Comparison of ENCODE assay signal across 8 cellular contexts in genomic region chr18:80148316-80149199, GRCh38. TPM values are rescaled to one million over a fixed set of nuclear protein-coding genes. Genes with fewer than 3 reads are reported as not detected.
A peak's percentile ranks its signal among the peaks of the same experiment; 100 is the strongest.
DNase-seq lines count a peak whose midpoint lies in the region; ATAC-seq and TF ChIP-seq lines count a peak whose summit lies in the region.

No MANE protein-coding gene starts in this region.

- TF ChIP-seq CTCF in gastroesophageal sphincter (IDR thresholded peaks at IDR 0.05) (no peak), gastrocnemius medialis (IDR thresholded peaks at IDR 0.05 in 4 of 5, conservative IDR thresholded peaks at IDR 0.05 in 1 of 5) (no peak)

- no peak for TF ChIP-seq POLR2A in gastroesophageal sphincter (IDR thresholded peaks at IDR 0.05)
- TF ChIP-seq POLR2A in gastrocnemius medialis (IDR thresholded peaks at IDR 0.05): no peak

- H3K36me3 ChIP-seq in gastroesophageal sphincter (peaks cover 0 to 3% of the 10 kb centered on the region in 2 donors), gastrocnemius medialis (no peaks in the 10 kb centered on the region)

- H3K4me1 ChIP-seq in gastroesophageal sphincter: peaks cover 0 to 22% (median 0%) of the 10 kb centered on the region in 3 donors
- H3K4me1 ChIP-seq in gastrocnemius medialis: peaks cover 4 to 5% of the 10 kb centered on the region in 2 donors

- WGBS in gastroesophageal sphincter (ENCODE audit: low coverage in 1 of 2), 2 donors: 46 to 54% methylated on average over 20 to 31 of the region's 34 CpGs

- H3K4me1 Mint-ChIP-seq in T-cell: peaks cover 12 to 19% (median 15%) of the 10 kb centered on the region in 3 donors

- in situ Hi-C loops in gastrocnemius medialis (cut with MboI; ENCODE audit: low sequenced_read_pairs in 4 of 4): no loop called here

- CTCF ChIA-PET in T-cell (lab: Charles Lee): no interaction called here

- DNase-seq in Right ventricle myocardium inferior (ENCODE audit: missing footprints): peak; percentile 58
- no peak for DNase-seq in cardiac septum (ENCODE audit: low spot score)
- DNase-seq in T-cell: no peak
- DNase-seq in gastrocnemius medialis: no peak
- no peak for DNase-seq in NCI-H1105 treated with DMSO at 0.1 percent for 48 hours (lab: John Stamatoyannopoulos, UW)
- DNase-seq in KG1 (lab: John Stamatoyannopoulos, UW): no peak

- H3K36me3 Mint-ChIP-seq in T-cell: no peaks in the 10 kb centered on the region

- no peak for ATAC-seq in Right ventricle myocardium inferior
- no peak for ATAC-seq in T-cell (replicated peaks in 1 of 4)
- no peak for ATAC-seq in gastroesophageal sphincter
- no peak for ATAC-seq in gastrocnemius medialis
- ATAC-seq in HG03469 (IDR thresholded peaks at IDR 0.05; ENCODE audit: unreplicated experiment): no peak

- no peak overlapping the region for H3K27ac Mint-ChIP-seq in T-cell

- H3K9me3 Mint-ChIP-seq in T-cell: no peaks in the 10 kb centered on the region

- H3K4me3 ChIP-seq in gastroesophageal sphincter: peak overlapping the region; percentile 48 to 56
- peak overlapping the region; percentile 59 to 86 (median 65) for H3K4me3 ChIP-seq in gastrocnemius medialis

- H3K27me3 ChIP-seq in gastroesophageal sphincter (no peaks in the 10 kb centered on the region), gastrocnemius medialis (no peaks in the 10 kb centered on the region)

- intact Hi-C loops in Right ventricle myocardium inferior (cut with DNase I) (no loop called here), cardiac septum (cut with DNase I) (no loop called here), gastrocnemius medialis (cut with DNase I; ENCODE audit: low total_unique reads) (no loop called here)

- peak overlapping the region; percentile 80 to 87 (median 84) for H3K4me3 Mint-ChIP-seq in T-cell

- H3K27ac ChIP-seq in gastroesophageal sphincter (peak overlapping the region in 3 of 4 donors; percentile 27 to 71 (median 51)), gastrocnemius medialis (peak overlapping the region in 1 of 4 donors; percentile 4)

- POLR2A ChIA-PET in T-cell (lab: Charles Lee): no interaction called here

- TF ChIP-seq EP300 in gastroesophageal sphincter (IDR thresholded peaks at IDR 0.05): no peak

- H3K9me3 ChIP-seq in gastroesophageal sphincter (no peaks in the 10 kb centered on the region), gastrocnemius medialis (no peaks in the 10 kb centered on the region)

- peaks cover 10 to 17% of the 10 kb centered on the region in 2 donors for H3K27me3 Mint-ChIP-seq in T-cell

RNA-seq across cellular contexts. Expression of gene ADNP2, which starts 39.5 kb away (rescaled TPM):
- total RNA-seq in Right ventricle myocardium inferior: 7.4 TPM
- total RNA-seq in cardiac septum: 11.8 TPM
- 10 to 100 TPM; 17.0 to 36.3 (median 18.1) TPM for total RNA-seq in T-cell
- total RNA-seq in gastroesophageal sphincter: 10 to 100 TPM; 15.0 to 22.3 (median 17.7) TPM
- 1 to 10 TPM; 2.6 to 4.5 (median 2.9) TPM for total RNA-seq in gastrocnemius medialis
